Comparison of ENCODE assay signal across 8 cellular contexts in the genomic region with DNA sequence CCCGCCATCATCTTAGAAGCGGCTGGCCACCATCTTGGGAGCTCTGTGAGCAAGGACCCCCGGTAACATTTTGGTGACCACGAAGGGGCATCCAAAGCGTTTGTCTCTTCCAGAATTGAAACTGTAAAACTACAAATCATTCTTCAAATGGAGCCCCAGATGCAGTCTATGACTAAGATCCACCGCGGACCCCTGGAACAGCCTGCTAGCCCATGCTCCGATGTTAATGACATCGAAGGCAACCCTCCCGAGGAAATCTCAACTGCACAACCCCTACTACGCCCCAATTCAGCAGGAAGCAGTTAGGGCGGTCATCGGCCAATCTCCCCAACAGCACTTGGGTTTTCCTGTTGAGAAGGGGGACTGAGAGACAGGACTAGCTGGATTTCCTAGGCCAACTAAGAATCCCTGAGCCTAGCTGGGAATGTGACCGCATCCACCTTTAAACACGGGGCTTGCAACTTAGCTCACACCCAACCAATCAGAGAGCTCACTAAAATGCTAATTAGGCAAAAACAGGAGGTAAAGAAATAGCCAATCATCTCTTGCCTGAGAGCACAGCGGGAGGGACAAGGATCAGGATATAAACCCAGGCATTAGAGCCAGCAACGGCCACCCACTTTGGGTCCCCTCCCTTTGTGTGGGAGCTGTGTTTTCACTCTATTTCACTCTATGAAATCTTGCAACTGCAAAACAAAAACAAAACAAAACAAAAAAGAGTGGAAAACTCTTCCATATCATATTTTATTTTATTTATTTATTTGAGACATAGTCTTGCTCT. TPM values are rescaled to one million over a fixed set of nuclear protein-coding genes. Genes with fewer than 3 reads are reported as not detected.
DNase-seq lines count a peak whose midpoint lies in the region; ATAC-seq and TF ChIP-seq lines count a peak whose summit lies in the region.
"Not testable (repeated sequence)": the region's sequence is repeated elsewhere in the genome, so short reads cannot be mapped to it uniquely, and the experiment has no call there.

No MANE protein-coding gene starts in this region.

- not testable (repeated sequence) for H3K36me3 Mint-ChIP-seq in CD4-positive, alpha-beta memory T cell; activated B cell treated with CpG ODN at 0.5 μM for 24 hours (ENCODE audit: low read depth); activated naive CD4-positive, alpha-beta T cell treated with anti-CD3 and anti-CD28 coated beads, Interleukin-2, amount 50 U/mL, for 24 hours

- H3K4me3 ChIP-seq in CD4-positive, alpha-beta memory T cell (ENCODE audit: low read length in 2 of 2): not testable (repeated sequence)
- H3K4me3 ChIP-seq in HFF-Myc (replicated peaks; ENCODE audit: low read depth, low read length) (peak overlapping the region; percentile 53), PC-9 (peak overlapping the region; percentile 61; the same call in 1 of the 2 replicates), fibroblast of lung (replicated peaks in 1 of 4; ENCODE audit: control extremely low read depth in 1 of 4, insufficient read depth in 1 of 4, low read depth in 3 of 4, low read length in 4 of 4) (peak overlapping the region in 3 of 4 experiments; percentile 59 to 71 (median 71)), mucosa of stomach (ENCODE audit: low read length) (peak overlapping the region; percentile 80), smooth muscle cell (peak overlapping the region; percentile 67)

- H3K79me2 ChIP-seq in PC-9 (ENCODE audit: low read depth): not testable (repeated sequence)
- H3K79me2 ChIP-seq in fibroblast of lung (ENCODE audit: control insufficient read depth, insufficient read depth, low read length) (peaks cover 17% of the 10 kb centered on the region), smooth muscle cell (ENCODE audit: low read depth) (peaks cover 25% of the 10 kb centered on the region)

- TF ChIP-seq CTCF in HFF-Myc (IDR thresholded peaks at IDR 0.05; ENCODE audit: low read depth, low read length, missing control alignments); PC-9 (conservative IDR thresholded peaks at IDR 0.05); activated B cell treated with CpG ODN at 0.5 μM for 24 hours (IDR thresholded peaks at IDR 0.05); fibroblast of lung (conservative IDR thresholded peaks at IDR 0.05 in 1 of 2, IDR thresholded peaks at IDR 0.05 in 1 of 2; ENCODE audit: low read depth in 1 of 2, low read length in 2 of 2); smooth muscle cell (IDR thresholded peaks at IDR 0.05; ENCODE audit: borderline replicate concordance, insufficient read depth, poor library complexity, severe bottlenecking): not testable (repeated sequence)

- CTCF ChIA-PET in CD4-positive, alpha-beta memory T cell (lab: Charles Lee; ENCODE audit: partially characterized antibody): interaction anchor here (1.2 to 5.5 kb wide), 3 partner anchors 12 to 28 kb away, joined by 3 to 28 read pairs (median 3); a partner anchor contains a TSS
- CTCF ChIA-PET in PC-9 (lab: Charles Lee); activated B cell treated with CpG ODN at 0.5 μM for 24 hours (lab: Charles Lee): not testable (repeated sequence)

- not testable (repeated sequence) for H4K20me1 ChIP-seq in PC-9 (ENCODE audit: insufficient read depth); fibroblast of lung (ENCODE audit: control insufficient read depth, extremely low read depth, insufficient read depth, low read length); smooth muscle cell (ENCODE audit: low read depth)

- H3K36me3 ChIP-seq in CD4-positive, alpha-beta memory T cell (ENCODE audit: insufficient read depth, low read length); PC-9 (ENCODE audit: low read depth); fibroblast of lung (ENCODE audit: control insufficient read depth, insufficient read depth, low read length); mucosa of stomach (ENCODE audit: control insufficient read depth, insufficient read depth, low read length); smooth muscle cell (ENCODE audit: low read depth): not testable (repeated sequence)

- peak overlapping the region; percentile 41 to 97 (median 58) for H3K4me3 Mint-ChIP-seq in CD4-positive, alpha-beta memory T cell
- H3K4me3 Mint-ChIP-seq in activated B cell treated with CpG ODN at 0.5 μM for 24 hours: peak overlapping the region; percentile 46
- H3K4me3 Mint-ChIP-seq in activated naive CD4-positive, alpha-beta T cell treated with anti-CD3 and anti-CD28 coated beads, Interleukin-2, amount 50 U/mL, for 24 hours: peak overlapping the region; percentile 11

- not testable (repeated sequence) for H3K9me3 ChIP-seq in CD4-positive, alpha-beta memory T cell (ENCODE audit: control insufficient read depth in 1 of 2, low read length in 2 of 2); PC-9 (ENCODE audit: insufficient read depth, low read depth); fibroblast of lung (ENCODE audit: control insufficient read depth, insufficient read depth, low read depth, low read length); mucosa of stomach (ENCODE audit: control insufficient read depth, low read length); smooth muscle cell (replicated peaks; ENCODE audit: low read depth)

- not testable (repeated sequence) for BruUV-seq in PC-9 (replicated peaks; lab: Mats Ljungman, UMichigan)

- ATAC-seq in activated B cell treated with CpG ODN at 0.5 μM for 24 hours (ENCODE audit: low read depth): not testable (repeated sequence)

- H3K9me3 Mint-ChIP-seq in CD4-positive, alpha-beta memory T cell; activated B cell treated with CpG ODN at 0.5 μM for 24 hours; activated naive CD4-positive, alpha-beta T cell treated with anti-CD3 and anti-CD28 coated beads, Interleukin-2, amount 50 U/mL, for 24 hours: not testable (repeated sequence)

- intact Hi-C loops in CD4-positive, alpha-beta memory T cell (cut with micrococcal nuclease): loop anchor here (10.0 kb wide), 1 partner anchor 844 kb away; a partner anchor contains a TSS
- intact Hi-C loops in PC-9 (cut with micrococcal nuclease; ENCODE audit: unreplicated experiment): loop anchor here (2.0 to 5.0 kb wide), 2 partner anchors 42 to 110 kb away; a partner anchor contains a TSS
- intact Hi-C loops in activated B cell treated with CpG ODN at 0.5 μM for 24 hours (cut with micrococcal nuclease): loop anchor here (5.0 kb wide), 1 partner anchor 842 kb away; a partner anchor contains a TSS

- H3K27ac Mint-ChIP-seq in CD4-positive, alpha-beta memory T cell: peak overlapping the region in 2 of 7 donors; percentile 31 to 55
- not testable (repeated sequence) for H3K27ac Mint-ChIP-seq in activated B cell treated with CpG ODN at 0.5 μM for 24 hours; activated naive CD4-positive, alpha-beta T cell treated with anti-CD3 and anti-CD28 coated beads, Interleukin-2, amount 50 U/mL, for 24 hours

- H3K27me3 Mint-ChIP-seq in CD4-positive, alpha-beta memory T cell; activated B cell treated with CpG ODN at 0.5 μM for 24 hours; activated naive CD4-positive, alpha-beta T cell treated with anti-CD3 and anti-CD28 coated beads, Interleukin-2, amount 50 U/mL, for 24 hours: not testable (repeated sequence)

- H3K4me1 Mint-ChIP-seq in CD4-positive, alpha-beta memory T cell: peaks cover 8 to 25% (median 21%) of the 10 kb centered on the region in 4 donors
- peaks cover 19% of the 10 kb centered on the region for H3K4me1 Mint-ChIP-seq in activated B cell treated with CpG ODN at 0.5 μM for 24 hours
- H3K4me1 Mint-ChIP-seq in activated naive CD4-positive, alpha-beta T cell treated with anti-CD3 and anti-CD28 coated beads, Interleukin-2, amount 50 U/mL, for 24 hours: peaks cover 25% of the 10 kb centered on the region

- not testable (repeated sequence) for H3K9me2 ChIP-seq in PC-9 (ENCODE audit: insufficient read depth)

- peak overlapping the region; percentile 82; the same call in 1 of the 2 replicates for H2AFZ ChIP-seq in PC-9
- H2AFZ ChIP-seq in fibroblast of lung (ENCODE audit: low read length); smooth muscle cell (ENCODE audit: low read depth): not testable (repeated sequence)

- H3K9ac ChIP-seq in fibroblast of lung (ENCODE audit: insufficient read depth, low read length); mucosa of stomach (ENCODE audit: low read length); smooth muscle cell (ENCODE audit: low read depth): not testable (repeated sequence)

- H3K27me3 ChIP-seq in CD4-positive, alpha-beta memory T cell (ENCODE audit: insufficient read depth, low read length); PC-9 (ENCODE audit: insufficient read depth, low read depth); fibroblast of lung (ENCODE audit: control insufficient read depth, insufficient read depth, low read length); mucosa of stomach (ENCODE audit: control insufficient read depth, insufficient read depth, low read length); smooth muscle cell (ENCODE audit: low read depth): not testable (repeated sequence)

- not testable (repeated sequence) for H3K27ac ChIP-seq in CD4-positive, alpha-beta memory T cell (ENCODE audit: low read depth, low read length); fibroblast of lung (ENCODE audit: insufficient read depth, low read length)
- H3K27ac ChIP-seq in PC-9: peak overlapping the region; percentile 54; the same call in 1 of the 2 replicates
- H3K27ac ChIP-seq in smooth muscle cell (ENCODE audit: low read depth): peak overlapping the region; percentile 94

- 89% methylated on average over 17 of the region's 17 CpGs for WGBS in smooth muscle cell (ENCODE audit: low lambda C conversion rate)

- peaks cover 11% of the 10 kb centered on the region for H3F3A ChIP-seq in PC-9 (ENCODE audit: insufficient read depth, low read depth)
- H3F3A ChIP-seq in smooth muscle cell (ENCODE audit: low read depth): not testable (repeated sequence)

- H3K4me1 ChIP-seq in CD4-positive, alpha-beta memory T cell (ENCODE audit: insufficient read depth, low read length): peaks cover 11% of the 10 kb centered on the region
- H3K4me1 ChIP-seq in PC-9 (replicated peaks; ENCODE audit: insufficient read depth); fibroblast of lung (ENCODE audit: control insufficient read depth, extremely low read depth, insufficient read depth, low read length); mucosa of stomach (ENCODE audit: control insufficient read depth, insufficient read depth, low read length); smooth muscle cell (ENCODE audit: low read depth): not testable (repeated sequence)

- DNase-seq in CD4-positive, alpha-beta memory T cell; HFF-Myc (ENCODE audit: extremely low read depth, low read depth); activated B cell treated with CpG ODN at 0.5 μM for 24 hours; fibroblast of lung (ENCODE audit: low read depth in 2 of 2); smooth muscle cell (lab: John Stamatoyannopoulos, UW; ENCODE audit: unreplicated experiment): not testable (repeated sequence)
- DNase-seq in PC-9: peak in 1 of 2 experiments; percentile 16

- POLR2A ChIA-PET in CD4-positive, alpha-beta memory T cell (lab: Charles Lee; ENCODE audit: partially characterized antibody): interaction anchor here (1.7 to 4.5 kb wide), 3 partner anchors 28 to 111 kb away, joined by 5 to 42 read pairs (median 28); a partner anchor contains a TSS
- POLR2A ChIA-PET in PC-9 (lab: Charles Lee; ENCODE audit: unreplicated experiment): interaction anchor here (0.6 to 0.8 kb wide), 4 partner anchors 12 to 397 kb away, joined by 3 to 5 read pairs (median 4); a partner anchor contains a TSS
- POLR2A ChIA-PET in activated B cell treated with CpG ODN at 0.5 μM for 24 hours (lab: Charles Lee): not testable (repeated sequence)

- H3K4me2 ChIP-seq in PC-9 (peak overlapping the region; percentile 80), fibroblast of lung (ENCODE audit: extremely low read depth, insufficient read depth, low read length) (peak overlapping the region; percentile 73), smooth muscle cell (peak overlapping the region; percentile 86)

RNA-seq across cellular contexts. Expression of a gene that starts 1.7 kb away (rescaled TPM):
- 10 to 100 TPM; 17.0 to 19.3 TPM for total RNA-seq in CD4-positive, alpha-beta memory T cell
- 1 to 10 TPM; 6.8 to 9.4 TPM for polyA plus RNA-seq in CD4-positive, alpha-beta memory T cell
- 11.2 and 11.5 TPM in 2 replicates for total RNA-seq in PC-9 (2021)
- 14.7 and 17.8 TPM in 2 replicates for total RNA-seq in activated B cell treated with CpG ODN at 0.5 μM for 24 hours
- 4.6 and 7.4 TPM in 2 replicates for total RNA-seq in fibroblast of lung
- polyA plus RNA-seq in fibroblast of lung: 5.6 and 9.0 TPM in 2 replicates
- 3.2 and 7.3 TPM in 2 replicates for polyA plus RNA-seq in fibroblast of lung (2012)
- 3.6 and 9.7 TPM in 2 replicates for polyA minus RNA-seq in fibroblast of lung (ENCODE audit: low replicate concordance)
- 15.0 and 20.5 TPM in 2 replicates for total RNA-seq in smooth muscle cell
- 3.5 and 4.4 TPM in 2 replicates for polyA plus RNA-seq in smooth muscle cell

RNA-seq across cellular contexts. Expression of a gene that starts 28.3 kb away (rescaled TPM):
- 10 to 100 TPM; 20.2 to 21.8 TPM for total RNA-seq in CD4-positive, alpha-beta memory T cell
- polyA plus RNA-seq in CD4-positive, alpha-beta memory T cell: 10 to 100 TPM in 1 of 2 donors, 1 to 10 TPM in 1; 9.0 to 12.5 TPM
- 2.4 and 2.7 TPM in 2 replicates for total RNA-seq in PC-9 (2021)
- total RNA-seq in activated B cell treated with CpG ODN at 0.5 μM for 24 hours: 6.9 TPM in 2 replicates
- 2.8 TPM in 2 replicates for total RNA-seq in fibroblast of lung
- 0.48 and 0.70 TPM in 2 replicates for polyA plus RNA-seq in fibroblast of lung
- 1.1 and 1.7 TPM in 2 replicates for polyA plus RNA-seq in fibroblast of lung (2012)
- polyA minus RNA-seq in fibroblast of lung (ENCODE audit: low replicate concordance): 0.19 TPM in 1 of 2 replicates, not detected in the other
- 0.58 and 1.3 TPM in 2 replicates for total RNA-seq in smooth muscle cell
- 1.0 and 1.3 TPM in 2 replicates for polyA plus RNA-seq in smooth muscle cell

RNA-seq across cellular contexts. Expression of a gene that starts 43.8 kb away (rescaled TPM):
- 10 to 100 TPM; 28.7 to 30.4 TPM for total RNA-seq in CD4-positive, alpha-beta memory T cell
- polyA plus RNA-seq in CD4-positive, alpha-beta memory T cell: 10 to 100 TPM; 13.1 to 15.6 TPM
- total RNA-seq in PC-9 (2021): 11.0 and 13.0 TPM in 2 replicates
- 9.7 and 10.9 TPM in 2 replicates for total RNA-seq in activated B cell treated with CpG ODN at 0.5 μM for 24 hours
- 5.3 and 6.7 TPM in 2 replicates for total RNA-seq in fibroblast of lung
- polyA plus RNA-seq in fibroblast of lung: 2.0 and 2.2 TPM in 2 replicates
- polyA plus RNA-seq in fibroblast of lung (2012): 2.0 and 2.3 TPM in 2 replicates
- 0.94 and 1.1 TPM in 2 replicates for polyA minus RNA-seq in fibroblast of lung (ENCODE audit: low replicate concordance)
- 4.0 and 4.8 TPM in 2 replicates for total RNA-seq in smooth muscle cell
- polyA plus RNA-seq in smooth muscle cell: 5.9 and 7.7 TPM in 2 replicates
